Comparison of ENCODE assay signal across 15 cellular contexts in genomic region chr20:31824125-31824485, GRCh38. TPM values are rescaled to one million over a fixed set of nuclear protein-coding genes. Genes with fewer than 3 reads are reported as not detected.
DNase-seq lines count a peak whose midpoint lies in the region; ATAC-seq and TF ChIP-seq lines count a peak whose summit lies in the region.
"Had no signal": no experiment of that assay in that cellular context is flagged by ENCODE, and none has a peak within 500 bp of the region (broad histone marks: within the 10 kb centered on the region; RNA-seq: fewer than 3 reads in every experiment).

No MANE protein-coding gene starts in this region.

- H3K9ac ChIP-seq in IMR-90 (ENCODE audit: low read depth, low read length) = no peak overlapping the region
- H3K9ac ChIP-seq in endodermal cell (ENCODE audit: extremely low read depth, low read length, poor library complexity, severe bottlenecking) = no peak overlapping the region
- H3K9ac ChIP-seq in mammary epithelial cell (ENCODE audit: insufficient read depth, low read length) = no peak overlapping the region
- H3K9ac ChIP-seq: GM23248 had no signal

- no peak overlapping the region for H4K91ac ChIP-seq in IMR-90 (ENCODE audit: insufficient read depth, low read depth, low read length)

- in situ Hi-C loops in IMR-90 (cut with MboI; ENCODE audit: low sequenced_read_pairs) = loop anchor here (5.0 to 10.0 kb wide), 2 partner anchors 131 to 208 kb away; partner anchors contain the start of gene PDRG1
- in situ Hi-C loops in Panc1 (cut with HindIII; ENCODE audit: low pct_unique_long_range_greater_than_20kb, low sequenced_read_pairs) = no loop called here
- in situ Hi-C loops in gastrocnemius medialis (cut with MboI; ENCODE audit: low sequenced_read_pairs in 4 of 4) = loop anchor here in 3 of 4 donors (10.0 to 25.0 kb wide), 4 partner anchors 89 to 211 kb away; partner anchors contain the start of genes PDRG1 (in 1 of the 3) and TPX2 (in 1 of the 3)
- in situ Hi-C loops in mammary epithelial cell (cut with MboI; ENCODE audit: low sequenced_read_pairs in 2 of 2) = no loop called here

- H3K79me2 ChIP-seq in mammary epithelial cell (ENCODE audit: insufficient read depth, low read length) = no peaks in the 10 kb centered on the region

- TF ChIP-seq POLR2A in IMR-90 (IDR thresholded peaks at IDR 0.05; ENCODE audit: low read depth, low read length) (no peak), gastrocnemius medialis (IDR thresholded peaks at IDR 0.05) (no peak), Peyer's patch (IDR thresholded peaks at IDR 0.05) (no peak)

- no peak overlapping the region for H2BK5ac ChIP-seq in IMR-90 (ENCODE audit: low read depth, low read length, poor library complexity, severe bottlenecking)

- TF ChIP-seq CTCF in IMR-90 (conservative IDR thresholded peaks at IDR 0.05; ENCODE audit: low read depth, low read length) = no peak
- no peak for TF ChIP-seq CTCF in Panc1 (IDR thresholded peaks at IDR 0.05)
- no peak for TF ChIP-seq CTCF in endodermal cell (conservative IDR thresholded peaks at IDR 0.05)
- no peak for TF ChIP-seq CTCF in gastrocnemius medialis (IDR thresholded peaks at IDR 0.05 in 4 of 5, conservative IDR thresholded peaks at IDR 0.05 in 1 of 5)
- TF ChIP-seq CTCF in Peyer's patch (IDR thresholded peaks at IDR 0.05) = no peak
- TF ChIP-seq CTCF in mammary epithelial cell (conservative IDR thresholded peaks at IDR 0.05 in 1 of 2, IDR thresholded peaks at IDR 0.05 in 1 of 2; ENCODE audit: extremely low read depth in 1 of 2, insufficient read depth in 1 of 2, low read depth in 1 of 2, low read length in 2 of 2) = no peak
- TF ChIP-seq CTCF in CD8-positive, alpha-beta T cell (IDR thresholded peaks at IDR 0.05) = no peak

- TF ChIP-seq RAD21 in IMR-90 (IDR thresholded peaks at IDR 0.05; ENCODE audit: low read length) = no peak

- H3K4me1 ChIP-seq in IMR-90 (ENCODE audit: control insufficient read depth, insufficient read depth, low read length) (no peaks in the 10 kb centered on the region), Panc1 (ENCODE audit: control insufficient read depth, insufficient read depth, low read length) (peaks cover 12% of the 10 kb centered on the region), endodermal cell (ENCODE audit: control insufficient read depth, insufficient read depth, low read length) (peaks cover 7% of the 10 kb centered on the region), gastrocnemius medialis (peaks cover 41 to 76% of the 10 kb centered on the region in 2 donors), Peyer's patch (peaks cover 0 to 10% (median 3%) of the 10 kb centered on the region in 4 donors), mammary epithelial cell (ENCODE audit: insufficient read depth, low read length) (no peaks in the 10 kb centered on the region)
- peaks cover 6% of the 10 kb centered on the region for H3K4me1 ChIP-seq in CD8-positive, alpha-beta T cell (ENCODE audit: insufficient read depth, low read length)

- H3K4ac ChIP-seq in IMR-90 (ENCODE audit: low read depth, low read length) = no peak overlapping the region

- no peaks in the 10 kb centered on the region for H3K36me3 ChIP-seq in IMR-90 (ENCODE audit: control insufficient read depth, insufficient read depth, low read length)
- H3K36me3 ChIP-seq in Panc1 (ENCODE audit: control insufficient read depth, insufficient read depth, low read length) = no peaks in the 10 kb centered on the region
- no peaks in the 10 kb centered on the region for H3K36me3 ChIP-seq in endodermal cell (ENCODE audit: control insufficient read depth, insufficient read depth, low read length)
- no peaks in the 10 kb centered on the region for H3K36me3 ChIP-seq in gastrocnemius medialis
- H3K36me3 ChIP-seq in Peyer's patch = no peaks in the 10 kb centered on the region
- no peaks in the 10 kb centered on the region for H3K36me3 ChIP-seq in mammary epithelial cell (ENCODE audit: insufficient read depth, low read length)
- H3K36me3 ChIP-seq in CD8-positive, alpha-beta T cell (ENCODE audit: insufficient read depth, low read length) = no peaks in the 10 kb centered on the region

- no peaks in the 10 kb centered on the region for H4K20me1 ChIP-seq in IMR-90 (ENCODE audit: insufficient read depth, low read length)
- H4K20me1 ChIP-seq in mammary epithelial cell (ENCODE audit: insufficient read depth, low read length) = no peaks in the 10 kb centered on the region

- H3K9me1 ChIP-seq in IMR-90 (ENCODE audit: insufficient read depth, low read length) = no peaks in the 10 kb centered on the region

- H3K4me3 Mint-ChIP-seq in endodermal cell = no peak overlapping the region
- no peak overlapping the region for H3K4me3 Mint-ChIP-seq in CD8-positive, alpha-beta T cell

- DNase-seq in IMR-90 (no peak), Panc1 (ENCODE audit: low read depth, low spot score) (no peak), endodermal cell (peak; percentile 41), gastrocnemius medialis (no peak), Peyer's patch (no peak), mammary epithelial cell (no peak), NCI-H510A treated with DMSO at 0.1 percent for 48 hours (lab: John Stamatoyannopoulos, UW) (no peak)
- no peak for DNase-seq in CD8-positive, alpha-beta T cell
- DNase-seq: AML-193, NCI-H1105 treated with DMSO at 0.1 percent for 48 hours, NCI-H187 treated with DMSO at 0.1 percent for 48 hours, NCI-H524 treated with DMSO at 0.1 percent for 48 hours had no signal

- H2AK9ac ChIP-seq in IMR-90 (replicated peaks; ENCODE audit: low read depth, low read length, poor library complexity) = peak overlapping the region; percentile 31

- BruUV-seq in IMR-90 (replicated peaks; lab: Mats Ljungman, UMichigan) (no TSS peak), Panc1 (replicated peaks; lab: Mats Ljungman, UMichigan) (no TSS peak), mammary epithelial cell (replicated peaks; lab: Mats Ljungman, UMichigan) (no TSS peak)

- H3K4me3 ChIP-seq in IMR-90 (ENCODE audit: insufficient read depth, low read depth, low read length) (no peak overlapping the region), Panc1 (ENCODE audit: low read depth in 2 of 2, low read length in 2 of 2) (no peak overlapping the region), endodermal cell (ENCODE audit: low read length) (no peak overlapping the region), gastrocnemius medialis (no peak overlapping the region), Peyer's patch (no peak overlapping the region), mammary epithelial cell (replicated peaks in 1 of 3; ENCODE audit: insufficient read depth in 1 of 3, low read depth in 2 of 3, low read length in 3 of 3) (no peak overlapping the region)
- no peak overlapping the region for H3K4me3 ChIP-seq in CD8-positive, alpha-beta T cell (ENCODE audit: low read depth, low read length)
- H3K4me3 ChIP-seq: GM23248 had no signal

- dilution Hi-C loops in IMR-90 (cut with HindIII; ENCODE audit: low sequenced_read_pairs, unreplicated experiment) = no loop called here
- dilution Hi-C loops in mammary epithelial cell (cut with HindIII; ENCODE audit: low sequenced_read_pairs) = no loop called here

- H2BK20ac ChIP-seq in IMR-90 (ENCODE audit: low read depth, low read length) = no peak overlapping the region

- H3K56ac ChIP-seq in IMR-90 (ENCODE audit: extremely low read depth, insufficient read depth, low read length) = no peak overlapping the region

- H2AFZ ChIP-seq in IMR-90 (replicated peaks; ENCODE audit: low read length, poor library complexity) (no peak overlapping the region), mammary epithelial cell (ENCODE audit: low read depth, low read length) (no peak overlapping the region)
- H2AFZ ChIP-seq: GM23248 had no signal

- peaks cover 3% of the 10 kb centered on the region for H3K27me3 Mint-ChIP-seq in endodermal cell (ENCODE audit: insufficient read depth)
- H3K27me3 Mint-ChIP-seq in CD8-positive, alpha-beta T cell (ENCODE audit: low read depth) = no peaks in the 10 kb centered on the region

- peaks cover 2% of the 10 kb centered on the region for H3K4me1 Mint-ChIP-seq in endodermal cell
- peaks cover 6% of the 10 kb centered on the region for H3K4me1 Mint-ChIP-seq in CD8-positive, alpha-beta T cell (ENCODE audit: low read depth)

- H3K23ac ChIP-seq in IMR-90 (ENCODE audit: low read depth, low read length) = no peak overlapping the region

- H4K5ac ChIP-seq in IMR-90 (ENCODE audit: low read depth, low read length) = no peak overlapping the region

- intact Hi-C loops in IMR-90 (cut with micrococcal nuclease) (loop anchor here (5.0 kb wide), 1 partner anchor 383 kb away; the partner anchor contains the start of genes PLAGL2 and POFUT1), Panc1 (cut with micrococcal nuclease; ENCODE audit: unreplicated experiment) (loop anchor here (5.0 kb wide), 1 partner anchor 268 kb away; no protein-coding TSS in a partner anchor), gastrocnemius medialis (cut with DNase I; ENCODE audit: low total_unique reads) (loop anchor here (1.0 kb wide), 1 partner anchor 207 kb away; no protein-coding TSS in a partner anchor), mammary epithelial cell (cut with micrococcal nuclease) (no loop called here)
- intact Hi-C loops in CD8-positive, alpha-beta T cell (cut with DNase I, micrococcal nuclease) = loop anchor here in 1 of 2 experiments (5.0 to 10.0 kb wide), 3 partner anchors 383 to 951 kb away; partner anchors contain the start of genes PLAGL2 and POFUT1

- CTCF ChIA-PET in IMR-90 (lab: Yijun Ruan, JAX) (interaction anchor here (1.1 to 1.2 kb wide), 2 partner anchors 10 to 23 kb away, joined by 4 to 7 read pairs; no protein-coding TSS in a partner anchor), Panc1 (lab: Charles Lee) (interaction anchor here (0.5 to 2.1 kb wide), 4 partner anchors 23 to 207 kb away, joined by 3 to 13 read pairs (median 7); no protein-coding TSS in a partner anchor), mammary epithelial cell (lab: Charles Lee; ENCODE audit: low non-redundant PET) (no interaction called here)
- CTCF ChIA-PET in CD8-positive, alpha-beta T cell (lab: Charles Lee) = interaction anchor here (1.2 to 5.1 kb wide), 6 partner anchors 9 to 829 kb away, joined by 3 to 79 read pairs (median 7); no protein-coding TSS in a partner anchor

- H3K27ac Mint-ChIP-seq in endodermal cell = no peak overlapping the region
- H3K27ac Mint-ChIP-seq in CD8-positive, alpha-beta T cell = no peak overlapping the region

- no peak overlapping the region for H3K14ac ChIP-seq in IMR-90 (replicated peaks; ENCODE audit: low read depth, low read length)

- H2AK5ac ChIP-seq in IMR-90 (ENCODE audit: low read depth, low read length) = no peak overlapping the region

- no peak overlapping the region for H4K8ac ChIP-seq in IMR-90 (ENCODE audit: low read depth in 2 of 2, low read length in 2 of 2)

- no peak overlapping the region for H3K4me2 ChIP-seq in IMR-90 (ENCODE audit: low read depth, low read length)
- H3K4me2 ChIP-seq in mammary epithelial cell (ENCODE audit: insufficient read depth, low read depth, low read length) = no peak overlapping the region

- no peaks in the 10 kb centered on the region; a peak in 1 of 4 replicates for H3K79me1 ChIP-seq in IMR-90 (ENCODE audit: low read depth in 1 of 2, low read length in 2 of 2)

- H2BK15ac ChIP-seq in IMR-90 (ENCODE audit: low read depth, low read length) = no peak overlapping the region

- no peaks in the 10 kb centered on the region for H3K36me3 Mint-ChIP-seq in endodermal cell (ENCODE audit: low read depth)
- H3K36me3 Mint-ChIP-seq in CD8-positive, alpha-beta T cell = no peaks in the 10 kb centered on the region

- no CpG with 5 or more reads among the region's 4 CpGs for WGBS in IMR-90 (ENCODE audit: extremely low coverage in 2 of 2, insufficient read length in 1 of 2), 2 experiments
- WGBS in endodermal cell (ENCODE audit: insufficient coverage in 1 of 2, insufficient read length in 1 of 2), 2 experiments = 92 to 93% methylated on average over 3 to 4 of the region's 4 CpGs
- WGBS in mammary epithelial cell (ENCODE audit: low coverage, missing lambda C conversion rate) = 77% methylated on average over 3 of the region's 4 CpGs

- no peak overlapping the region for H2BK120ac ChIP-seq in IMR-90 (ENCODE audit: low read depth, low read length)

- ATAC-seq in IMR-90 (ENCODE audit: low read depth) = no peak
- ATAC-seq in Panc1 = no peak
- ATAC-seq in gastrocnemius medialis = no peak
- no peak for ATAC-seq in CD8-positive, alpha-beta T cell
- ATAC-seq: HCT116 had no signal

- H3K27me3 ChIP-seq in IMR-90 (ENCODE audit: control insufficient read depth, insufficient read depth, low read length) = no peaks in the 10 kb centered on the region; the same call in 1 of the 2 replicates
- no peaks in the 10 kb centered on the region for H3K27me3 ChIP-seq in Panc1 (ENCODE audit: control insufficient read depth, insufficient read depth, low read length)
- no peaks in the 10 kb centered on the region for H3K27me3 ChIP-seq in endodermal cell (ENCODE audit: control insufficient read depth, insufficient read depth, low read length, poor library complexity, severe bottlenecking)
- no peaks in the 10 kb centered on the region for H3K27me3 ChIP-seq in gastrocnemius medialis
- H3K27me3 ChIP-seq in Peyer's patch = no peaks in the 10 kb centered on the region
- no peaks in the 10 kb centered on the region for H3K27me3 ChIP-seq in mammary epithelial cell (ENCODE audit: insufficient read depth, low read length)
- H3K27me3 ChIP-seq in CD8-positive, alpha-beta T cell (ENCODE audit: insufficient read depth, low read length) = no peaks in the 10 kb centered on the region

- POLR2A ChIA-PET in IMR-90 (lab: Charles Lee; ENCODE audit: unreplicated experiment) (no interaction called here), Panc1 (lab: Charles Lee) (no interaction called here)
- POLR2A ChIA-PET in CD8-positive, alpha-beta T cell (lab: Charles Lee) = no interaction called here

- H3K9me3 ChIP-seq in IMR-90 (ENCODE audit: control insufficient read depth, insufficient read depth, low read length) (no peaks in the 10 kb centered on the region), Panc1 (ENCODE audit: control insufficient read depth, insufficient read depth, low read depth, low read length) (no peaks in the 10 kb centered on the region), endodermal cell (ENCODE audit: control insufficient read depth, low read length) (no peaks in the 10 kb centered on the region), gastrocnemius medialis (no peaks in the 10 kb centered on the region), Peyer's patch (no peaks in the 10 kb centered on the region), mammary epithelial cell (replicated peaks; ENCODE audit: insufficient read depth, low read length) (no peaks in the 10 kb centered on the region)
- no peaks in the 10 kb centered on the region for H3K9me3 ChIP-seq in CD8-positive, alpha-beta T cell (ENCODE audit: low read length)

- H3K9me3 Mint-ChIP-seq in endodermal cell = no peaks in the 10 kb centered on the region
- H3K9me3 Mint-ChIP-seq in CD8-positive, alpha-beta T cell = no peaks in the 10 kb centered on the region

- no peak overlapping the region for H3K18ac ChIP-seq in IMR-90 (ENCODE audit: low read depth, low read length)

- no peak overlapping the region for H3K27ac ChIP-seq in IMR-90 (ENCODE audit: insufficient read depth, low read length)
- peak overlapping the region; percentile 36; the same call in 1 of the 2 replicates for H3K27ac ChIP-seq in Panc1 (ENCODE audit: low read length)
- H3K27ac ChIP-seq in endodermal cell (ENCODE audit: low read depth, low read length) = no peak overlapping the region
- peak overlapping the region; percentile 82 to 95 (median 93) for H3K27ac ChIP-seq in gastrocnemius medialis
- no peak overlapping the region for H3K27ac ChIP-seq in Peyer's patch
- no peak overlapping the region for H3K27ac ChIP-seq in mammary epithelial cell (ENCODE audit: insufficient read depth, low read depth, low read length)
- H3K27ac ChIP-seq in CD8-positive, alpha-beta T cell (ENCODE audit: low read depth, low read length) = no peak overlapping the region
- H3K27ac ChIP-seq: GM23248 had no signal

RNA-seq across cellular contexts. Expression of gene MYLK2, which starts 4.9 kb away (rescaled TPM):
- 0.18 and 0.28 TPM in 2 replicates for total RNA-seq in IMR-90 (2012; rRNA removed)
- polyA plus RNA-seq in IMR-90 (2012; rRNA removed) = 0.19 and 0.27 TPM in 2 replicates
- polyA plus RNA-seq in IMR-90 (2012; cell fraction: cytosol; rRNA removed) = 0.05 and 0.06 TPM in 2 replicates
- 0.58 and 1.3 TPM in 2 replicates for polyA plus RNA-seq in IMR-90 (2012; cell fraction: nucleus; rRNA removed; ENCODE audit: low replicate concordance)
- total RNA-seq in Panc1 (2021; ENCODE audit: unreplicated experiment) = 0.87 TPM
- 0.15 TPM for polyA plus RNA-seq in Panc1 (2012; ENCODE audit: insufficient read length)
- under 1 TPM; 0.20 to 0.29 TPM for total RNA-seq in endodermal cell
- polyA plus RNA-seq in endodermal cell (2013, experiment 1 of 2) = 0.39 TPM
- 0.37 TPM for polyA plus RNA-seq in endodermal cell (2013, experiment 2 of 2)
- 100 to 1,000 TPM in 2 of 4 donors, 10 to 100 TPM in 2; 17.2 to 255 (median 88.4) TPM for total RNA-seq in gastrocnemius medialis
- total RNA-seq in Peyer's patch = under 1 TPM in 1 of 4 donors, not detected in 3; 0.57 TPM
- total RNA-seq in mammary epithelial cell = under 1 TPM; under 0.01 to 0.24 TPM
- 0.06 TPM for polyA plus RNA-seq in mammary epithelial cell
- polyA minus RNA-seq in mammary epithelial cell = not detected
- not detected for total RNA-seq in CD8-positive, alpha-beta T cell
- total RNA-seq: GM23248, SK-MEL-5 had no signal
- polyA plus RNA-seq: GM23248 had no signal

RNA-seq across cellular contexts. Expression of gene FOXS1, which starts 21.3 kb away (rescaled TPM):
- total RNA-seq in IMR-90 (2012; rRNA removed) (not detected in 2 replicates), Panc1 (2021; ENCODE audit: unreplicated experiment) (6.3 TPM), endodermal cell (not detected), gastrocnemius medialis (under 1 TPM in 1 of 4 donors, not detected in 3; 0.33 TPM), Peyer's patch (not detected), mammary epithelial cell (under 1 TPM in 1 of 2 donors, not detected in 1; 0.17 TPM)
- polyA plus RNA-seq in IMR-90 (2012; rRNA removed) (not detected in 2 replicates), mammary epithelial cell (not detected)
- polyA plus RNA-seq in IMR-90 (2012; cell fraction: cytosol; rRNA removed) = 0.02 TPM in 1 of 2 replicates, not detected in the other
- polyA plus RNA-seq in IMR-90 (2012; cell fraction: nucleus; rRNA removed; ENCODE audit: low replicate concordance) = not detected in 2 replicates
- polyA plus RNA-seq in Panc1 (2012; ENCODE audit: insufficient read length) = 6.0 TPM
- 2.3 TPM for polyA plus RNA-seq in endodermal cell (2013, experiment 1 of 2)
- polyA plus RNA-seq in endodermal cell (2013, experiment 2 of 2) = 3.3 TPM
- polyA minus RNA-seq in mammary epithelial cell = not detected
- total RNA-seq in CD8-positive, alpha-beta T cell = not detected
- total RNA-seq: GM23248, SK-MEL-5 had no signal
- polyA plus RNA-seq: GM23248 had no signal

RNA-seq across cellular contexts. Expression of gene DUSP15, which starts 46.2 kb away (rescaled TPM):
- not detected in 2 replicates for total RNA-seq in IMR-90 (2012; rRNA removed)
- not detected in 2 replicates for polyA plus RNA-seq in IMR-90 (2012; rRNA removed)
- not detected in 2 replicates for polyA plus RNA-seq in IMR-90 (2012; cell fraction: cytosol; rRNA removed)
- not detected in 2 replicates for polyA plus RNA-seq in IMR-90 (2012; cell fraction: nucleus; rRNA removed; ENCODE audit: low replicate concordance)
- total RNA-seq in Panc1 (2021; ENCODE audit: unreplicated experiment) = 23.6 TPM
- polyA plus RNA-seq in Panc1 (2012; ENCODE audit: insufficient read length) = 16.1 TPM
- total RNA-seq in endodermal cell = 1 to 10 TPM; 3.8 to 7.2 TPM
- 7.3 TPM for polyA plus RNA-seq in endodermal cell (2013, experiment 1 of 2)
- 7.6 TPM for polyA plus RNA-seq in endodermal cell (2013, experiment 2 of 2)
- total RNA-seq in gastrocnemius medialis = 1 to 10 TPM in 1 of 4 donors, not detected in 3; 1.1 TPM
- 10 to 100 TPM in 1 of 4 donors, 1 to 10 TPM in 2, under 1 TPM in 1; 0.53 to 19.8 (median 2.3) TPM for total RNA-seq in Peyer's patch
- total RNA-seq in mammary epithelial cell = under 1 TPM in 1 of 2 donors, not detected in 1; 0.67 TPM
- polyA plus RNA-seq in mammary epithelial cell = not detected
- polyA minus RNA-seq in mammary epithelial cell = not detected
- total RNA-seq in CD8-positive, alpha-beta T cell = not detected
- total RNA-seq: GM23248 had no signal
- polyA plus RNA-seq: GM23248 had no signal

RNA-seq across cellular contexts. Expression of gene TTLL9, which starts 46.3 kb away (rescaled TPM):
- total RNA-seq in IMR-90 (2012; rRNA removed) = not detected in 2 replicates
- not detected in 2 replicates for polyA plus RNA-seq in IMR-90 (2012; rRNA removed)
- not detected in 2 replicates for polyA plus RNA-seq in IMR-90 (2012; cell fraction: cytosol; rRNA removed)
- 0.05 TPM in 1 of 2 replicates, not detected in the other for polyA plus RNA-seq in IMR-90 (2012; cell fraction: nucleus; rRNA removed; ENCODE audit: low replicate concordance)
- total RNA-seq in Panc1 (2021; ENCODE audit: unreplicated experiment) = 2.1 TPM
- 3.1 TPM for polyA plus RNA-seq in Panc1 (2012; ENCODE audit: insufficient read length)
- total RNA-seq in endodermal cell = under 1 TPM; 0.29 to 0.51 TPM
- polyA plus RNA-seq in endodermal cell (2013, experiment 1 of 2) = 1.00 TPM
- 1.2 TPM for polyA plus RNA-seq in endodermal cell (2013, experiment 2 of 2)
- total RNA-seq in gastrocnemius medialis = not detected
- 1 to 10 TPM in 1 of 4 donors, under 1 TPM in 1, not detected in 2; 0.47 to 1.7 TPM for total RNA-seq in Peyer's patch
- total RNA-seq in mammary epithelial cell = under 1 TPM; 0.17 to 0.21 TPM
- 0.02 TPM for polyA plus RNA-seq in mammary epithelial cell
- not detected for polyA minus RNA-seq in mammary epithelial cell
- total RNA-seq in CD8-positive, alpha-beta T cell = not detected
- total RNA-seq: GM23248, SK-MEL-5 had no signal
- polyA plus RNA-seq: GM23248 had no signal

Comparison
In these comparisons a context has a peak if more than half of its experiments do, and no peak if none do; other contexts are left out.
1. H3K27ac ChIP-seq: peak in Panc1 (single experiment) and gastrocnemius medialis (4 of 4); none in IMR-90 (single experiment), endodermal cell (single experiment), Peyer's patch (0 of 4), mammary epithelial cell (single experiment) and CD8-positive, alpha-beta T cell (single experiment).
2. in situ Hi-C loops: an anchor here in IMR-90 (5.0 to 10.0 kb wide) and gastrocnemius medialis (10.0 to 25.0 kb wide); none called in Panc1 and mammary epithelial cell.